Comparison of ENCODE assay signal across 16 cellular contexts in the genomic region with DNA sequence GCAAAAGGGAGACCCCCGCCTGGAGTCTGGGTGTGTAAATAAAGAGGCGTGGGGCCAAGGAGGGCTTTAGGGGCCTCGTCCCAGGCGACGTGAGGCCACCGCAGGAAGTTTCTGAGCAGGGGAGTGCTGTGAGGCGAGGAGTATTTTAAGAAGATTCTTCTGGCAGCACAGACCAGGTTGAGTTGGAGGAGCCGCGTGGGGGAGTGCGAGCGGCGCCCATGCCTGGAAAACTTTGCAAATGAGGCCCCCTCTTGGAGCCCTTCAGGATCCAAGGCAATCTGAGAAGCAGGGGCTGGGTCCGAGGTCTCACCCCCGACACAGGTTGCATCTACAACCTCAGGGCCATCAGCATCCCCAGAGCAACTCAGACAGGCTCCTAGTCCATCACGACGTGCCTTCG.
A peak's percentile ranks its signal among the peaks of the same experiment; 100 is the strongest.
DNase-seq lines count a peak whose midpoint lies in the region; ATAC-seq and TF ChIP-seq lines count a peak whose summit lies in the region.
"Had no signal": no experiment of that assay in that cellular context is flagged by ENCODE, and none has a peak within 500 bp of the region (broad histone marks: within the 10 kb centered on the region; RNA-seq: fewer than 3 reads in every experiment).

No MANE protein-coding gene starts in this region.

- peaks cover 10% of the 10 kb centered on the region for H3K27me3 Mint-ChIP-seq in nephron progenitor cell (ENCODE audit: low read depth, poor library complexity)

- H3K36me3 ChIP-seq in BLaER1 treated with 17β-estradiol and CSF1 and Interleukin-3, amounts not matched to agents 10 nM and 100 nM, result no peaks in the 10 kb centered on the region
- H3K36me3 ChIP-seq: BE2C, HAP-1 had no signal

- no peak overlapping the region for H3K27ac ChIP-seq in BLaER1 treated with 17β-estradiol and CSF1 and Interleukin-3, amounts not matched to agents 10 nM and 100 nM
- H3K27ac ChIP-seq: C4-2B had no signal

- no peaks in the 10 kb centered on the region for H3K36me3 Mint-ChIP-seq in nephron progenitor cell (ENCODE audit: low read depth)
- H3K36me3 Mint-ChIP-seq: CD4-positive, CD25-positive, alpha-beta regulatory T cell had no signal

- peak overlapping the region; percentile 91 for H3K27ac Mint-ChIP-seq in nephron progenitor cell
- H3K27ac Mint-ChIP-seq: CD4-positive, CD25-positive, alpha-beta regulatory T cell; CD8-positive, alpha-beta T cell; HFFc6 had no signal

- ATAC-seq in HG02981 (IDR thresholded peaks at IDR 0.05; ENCODE audit: unreplicated experiment) (peak; percentile 6), GM21825 (IDR thresholded peaks at IDR 0.05; ENCODE audit: unreplicated experiment) (no peak)
- ATAC-seq: CD8-positive, alpha-beta T cell had no signal

- TF ChIP-seq CTCF in nephron progenitor cell (IDR thresholded peaks at IDR 0.05), result no peak

- DNase-seq in nephron progenitor cell, result no peak
- DNase-seq in cerebellar nuclear complex (lab: John Stamatoyannopoulos, UW), result no peak
- DNase-seq in activated gamma-delta T cell treated with Interleukin-2 at 50 U/mL for 16 hours, result no peak
- DNase-seq: CD4-positive, CD25-positive, alpha-beta regulatory T cell; CD8-positive, alpha-beta T cell; DMS153; DND-41; HFFc6 had no signal

- H3K4me2 ChIP-seq in BLaER1 treated with 17β-estradiol and CSF1 and Interleukin-3, amounts not matched to agents 10 nM and 100 nM, result peak overlapping the region in 6 of 11 experiments; percentile 9 to 35 (median 16); a peak in 5 of 22 replicates

- H3K9me3 ChIP-seq in BLaER1 treated with 17β-estradiol and CSF1 and Interleukin-3, amounts not matched to agents 10 nM and 100 nM (replicated peaks in 1 of 11), result no peaks in the 10 kb centered on the region
- H3K9me3 ChIP-seq: BE2C, Caco-2, HAP-1 had no signal

- H3K9me3 Mint-ChIP-seq in nephron progenitor cell, result no peaks in the 10 kb centered on the region
- H3K9me3 Mint-ChIP-seq: CD8-positive, alpha-beta T cell; HFFc6 had no signal

- H3K9ac ChIP-seq in BLaER1 treated with 17β-estradiol and CSF1 and Interleukin-3, amounts not matched to agents 10 nM and 100 nM, result no peak overlapping the region

- no peak overlapping the region for H3K4me3 ChIP-seq in BLaER1 treated with 17β-estradiol and CSF1 and Interleukin-3, amounts not matched to agents 10 nM and 100 nM
- H3K4me3 ChIP-seq: GM12878, HAP-1 had no signal

- H3K4me1 ChIP-seq in BLaER1 treated with 17β-estradiol and CSF1 and Interleukin-3, amounts not matched to agents 10 nM and 100 nM, result peaks cover 26 to 78% (median 61%) of the 10 kb centered on the region in 10 experiments
- H3K4me1 ChIP-seq: Caco-2, HAP-1 had no signal

- H3K4me3 Mint-ChIP-seq in nephron progenitor cell, result no peak overlapping the region
- H3K4me3 Mint-ChIP-seq: CD4-positive, CD25-positive, alpha-beta regulatory T cell; CD8-positive, alpha-beta T cell; HFFc6 had no signal

- H3K27me3 ChIP-seq in BLaER1 treated with 17β-estradiol and CSF1 and Interleukin-3, amounts not matched to agents 10 nM and 100 nM, result no peaks in the 10 kb centered on the region
- H3K27me3 ChIP-seq: BE2C had no signal

- H4K20me1 ChIP-seq in BLaER1 treated with 17β-estradiol and CSF1 and Interleukin-3, amounts not matched to agents 10 nM and 100 nM, result peaks cover 0 to 4% (median 0%) of the 10 kb centered on the region in 11 experiments; a peak in 4 of 22 replicates

- peaks cover 40% of the 10 kb centered on the region for H3K4me1 Mint-ChIP-seq in nephron progenitor cell
- H3K4me1 Mint-ChIP-seq: CD4-positive, CD25-positive, alpha-beta regulatory T cell had no signal
